Comparison of ENCODE assay signal across 8 cellular contexts in the genomic region with DNA sequence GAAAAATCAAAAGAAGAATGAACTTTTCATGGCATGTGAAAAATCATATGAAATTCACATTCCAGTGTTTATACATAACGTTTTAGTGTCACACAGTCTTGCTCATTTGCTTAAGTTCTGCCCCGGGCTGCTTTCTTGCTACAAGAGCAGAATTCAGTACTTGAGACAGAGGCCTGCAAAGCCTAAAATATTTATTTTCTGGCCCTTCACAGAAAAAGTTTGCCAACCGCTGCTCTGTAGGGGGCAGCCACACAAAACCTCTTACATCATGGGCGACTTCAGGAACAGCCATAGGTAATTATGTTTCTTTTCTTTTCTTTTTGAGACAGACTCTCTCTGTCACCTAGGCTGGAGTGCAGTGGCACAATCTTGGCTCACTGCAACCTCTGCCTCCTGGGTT. TPM values are rescaled to one million over a fixed set of nuclear protein-coding genes. Genes with fewer than 3 reads are reported as not detected.
DNase-seq lines count a peak whose midpoint lies in the region; ATAC-seq and TF ChIP-seq lines count a peak whose summit lies in the region.

No MANE protein-coding gene starts in this region.

- peak overlapping the region; percentile 99 for H3K27ac Mint-ChIP-seq in activated naive CD4-positive, alpha-beta T cell treated with anti-CD3 and anti-CD28 coated beads, Interleukin-2, amount 10 ng/mL, durations not matched to agents 7 days and 5 days
- H3K27ac Mint-ChIP-seq in endodermal cell (peak overlapping the region; percentile 90), nephron progenitor cell (peak overlapping the region; percentile 99)

- peaks cover 34% of the 10 kb centered on the region for H3K4me1 Mint-ChIP-seq in activated naive CD4-positive, alpha-beta T cell treated with anti-CD3 and anti-CD28 coated beads, Interleukin-2, amount 10 ng/mL, durations not matched to agents 7 days and 5 days
- H3K4me1 Mint-ChIP-seq in endodermal cell (peaks cover 18% of the 10 kb centered on the region), nephron progenitor cell (peaks cover 59% of the 10 kb centered on the region)

- CTCF ChIA-PET in activated naive CD4-positive, alpha-beta T cell treated with anti-CD3 and anti-CD28 coated beads, Interleukin-2, amount 10 ng/mL, durations not matched to agents 7 days and 5 days (lab: Charles Lee): no interaction called here

- no peak overlapping the region for H3K27ac ChIP-seq in endodermal cell (ENCODE audit: low read depth, low read length)

- H3K27me3 Mint-ChIP-seq in activated naive CD4-positive, alpha-beta T cell treated with anti-CD3 and anti-CD28 coated beads, Interleukin-2, amount 10 ng/mL, durations not matched to agents 7 days and 5 days: no peaks in the 10 kb centered on the region
- H3K27me3 Mint-ChIP-seq in endodermal cell (ENCODE audit: insufficient read depth) (peaks cover 42% of the 10 kb centered on the region), nephron progenitor cell (ENCODE audit: low read depth, poor library complexity) (peaks cover 4% of the 10 kb centered on the region)

- peak overlapping the region; percentile 91 for H3K4me3 Mint-ChIP-seq in activated naive CD4-positive, alpha-beta T cell treated with anti-CD3 and anti-CD28 coated beads, Interleukin-2, amount 10 ng/mL, durations not matched to agents 7 days and 5 days
- H3K4me3 Mint-ChIP-seq in endodermal cell (peak overlapping the region; percentile 79), nephron progenitor cell (peak overlapping the region; percentile 91)

- peaks cover 9% of the 10 kb centered on the region for H3K4me1 ChIP-seq in endodermal cell (ENCODE audit: control insufficient read depth, insufficient read depth, low read length)

- peak overlapping the region; percentile 73 for H3K4me3 ChIP-seq in endodermal cell (ENCODE audit: low read length)

- H3K36me3 ChIP-seq in endodermal cell (ENCODE audit: control insufficient read depth, insufficient read depth, low read length): no peaks in the 10 kb centered on the region

- peaks cover 46% of the 10 kb centered on the region for H3K27me3 ChIP-seq in endodermal cell (ENCODE audit: control insufficient read depth, insufficient read depth, low read length, poor library complexity, severe bottlenecking)

- no peak overlapping the region for H3K9ac ChIP-seq in endodermal cell (ENCODE audit: extremely low read depth, low read length, poor library complexity, severe bottlenecking)

- no peak for TF ChIP-seq CTCF in endodermal cell (conservative IDR thresholded peaks at IDR 0.05)
- no peak for TF ChIP-seq CTCF in nephron progenitor cell (IDR thresholded peaks at IDR 0.05)

- WGBS in endodermal cell (ENCODE audit: insufficient coverage in 1 of 2, insufficient read length in 1 of 2), 2 experiments: 50 to 53% methylated on average over 4 of the region's 4 CpGs

- ATAC-seq in HG03432 (IDR thresholded peaks at IDR 0.05; ENCODE audit: unreplicated experiment) (no peak), HG03378 (IDR thresholded peaks at IDR 0.05; ENCODE audit: unreplicated experiment) (no peak)

- peaks cover 4% of the 10 kb centered on the region for H3K36me3 Mint-ChIP-seq in activated naive CD4-positive, alpha-beta T cell treated with anti-CD3 and anti-CD28 coated beads, Interleukin-2, amount 10 ng/mL, durations not matched to agents 7 days and 5 days
- peaks cover 4% of the 10 kb centered on the region for H3K36me3 Mint-ChIP-seq in endodermal cell (ENCODE audit: low read depth)
- H3K36me3 Mint-ChIP-seq in nephron progenitor cell (ENCODE audit: low read depth): peaks cover 5% of the 10 kb centered on the region

- no peaks in the 10 kb centered on the region for H3K9me3 Mint-ChIP-seq in activated naive CD4-positive, alpha-beta T cell treated with anti-CD3 and anti-CD28 coated beads, Interleukin-2, amount 10 ng/mL, durations not matched to agents 7 days and 5 days
- H3K9me3 Mint-ChIP-seq in endodermal cell: no peaks in the 10 kb centered on the region
- no peaks in the 10 kb centered on the region for H3K9me3 Mint-ChIP-seq in nephron progenitor cell

- H3K9me3 ChIP-seq in endodermal cell (ENCODE audit: control insufficient read depth, low read length): no peaks in the 10 kb centered on the region

- DNase-seq in activated naive CD4-positive, alpha-beta T cell treated with anti-CD3 and anti-CD28 coated beads, Interleukin-2, amount 10 ng/mL, durations not matched to agents 7 days and 5 days: no peak
- DNase-seq in activated naive CD4-positive, alpha-beta T cell treated with Interleukin-2 at 50 U/mL for 16 hours: no peak
- DNase-seq in RPMI8226 (peak; percentile 60), endodermal cell (no peak), nephron progenitor cell (no peak), NCI-H2227 (lab: John Stamatoyannopoulos, UW; ENCODE audit: unreplicated experiment) (no peak)

RNA-seq across cellular contexts. Expression of a gene that starts 1.0 kb away (rescaled TPM):
- total RNA-seq in endodermal cell: 10 to 100 TPM; 17.0 to 23.0 TPM
- 12.9 TPM for polyA plus RNA-seq in endodermal cell (2013, experiment 1 of 2)
- 10.2 TPM for polyA plus RNA-seq in endodermal cell (2013, experiment 2 of 2)

RNA-seq across cellular contexts. Expression of a gene that starts 6.4 kb away (rescaled TPM):
- 1 to 10 TPM; 2.8 to 3.3 TPM for total RNA-seq in endodermal cell
- 17.4 TPM for polyA plus RNA-seq in endodermal cell (2013, experiment 1 of 2)
- polyA plus RNA-seq in endodermal cell (2013, experiment 2 of 2): 14.3 TPM

RNA-seq across cellular contexts. Expression of a gene that starts 17.6 kb away (rescaled TPM):
- total RNA-seq in endodermal cell: under 1 TPM in 1 of 2 donors, not detected in 1; 0.77 TPM
- 0.32 TPM for polyA plus RNA-seq in endodermal cell (2013, experiment 1 of 2)
- not detected for polyA plus RNA-seq in endodermal cell (2013, experiment 2 of 2)

RNA-seq across cellular contexts. Expression of a gene that starts 39.6 kb away (rescaled TPM):
- total RNA-seq in endodermal cell: 10 to 100 TPM; 39.7 to 43.8 TPM
- 33.1 TPM for polyA plus RNA-seq in endodermal cell (2013, experiment 1 of 2)
- 32.7 TPM for polyA plus RNA-seq in endodermal cell (2013, experiment 2 of 2)

RNA-seq across cellular contexts. Expression of a gene that starts 53.9 kb away (rescaled TPM):
- not detected for total RNA-seq in endodermal cell
- not detected for polyA plus RNA-seq in endodermal cell (2013, experiment 1 of 2)
- polyA plus RNA-seq in endodermal cell (2013, experiment 2 of 2): not detected
